15 cellular contexts compared by ENCODE assay signal in genomic region chr9:82382887-82383616, GRCh38.
"Had no signal": no experiment of that assay in that cellular context is flagged by ENCODE, and none has a peak within 500 bp of the region (broad histone marks: within the 10 kb centered on the region; RNA-seq: fewer than 3 reads in every experiment).

No MANE protein-coding gene starts in this region.

- H3K36me3 Mint-ChIP-seq: activated CD8-positive, alpha-beta memory T cell treated with anti-CD3 and anti-CD28 coated beads, Interleukin-2, amount 10 ng/mL, durations not matched to agents 7 days and 5 days; activated naive CD4-positive, alpha-beta T cell treated with anti-CD3 and anti-CD28 coated beads, Interleukin-2, amount 50 U/mL, for 72 hours had no signal

- H3K4me3 ChIP-seq: dorsolateral prefrontal cortex, gastrocnemius medialis, prostate gland, right lobe of liver, tibial nerve had no signal

- H3K4me3 Mint-ChIP-seq: activated CD8-positive, alpha-beta memory T cell treated with anti-CD3 and anti-CD28 coated beads, Interleukin-2, amount 10 ng/mL, durations not matched to agents 7 days and 5 days; activated T-cell treated with anti-CD3 and anti-CD28 coated beads, Interleukin-2, amount 50 U/mL, for 24 hours; natural killer cell treated with Interleukin-12 subunit alpha and Interleukin-12 subunit beta and Interleukin-15 and Interleukin-18, amount 100 ng/mL, for 72 hours; stimulated activated naive B cell treated with anti-CD40 and anti-IgM and Interleukin-4, amounts not matched to agents 10 μg/mL and 1 μg/mL and 100 μg/mL, for 72 hours had no signal

- H3K36me3 ChIP-seq: gastrocnemius medialis, prostate gland, right lobe of liver, tibial nerve had no signal

- H3K27ac Mint-ChIP-seq: activated CD8-positive, alpha-beta memory T cell treated with anti-CD3 and anti-CD28 coated beads, Interleukin-2, amount 10 ng/mL, durations not matched to agents 7 days and 5 days; activated naive CD4-positive, alpha-beta T cell treated with anti-CD3 and anti-CD28 coated beads, Interleukin-2, amount 50 U/mL, for 72 hours; activated T-cell treated with anti-CD3 and anti-CD28 coated beads, Interleukin-2, amount 50 U/mL, for 24 hours; natural killer cell treated with Interleukin-12 subunit alpha and Interleukin-12 subunit beta and Interleukin-15 and Interleukin-18, amount 100 ng/mL, for 72 hours; stimulated activated naive B cell treated with anti-CD40 and anti-IgM and Interleukin-4, amounts not matched to agents 10 μg/mL and 1 μg/mL and 100 μg/mL, for 72 hours had no signal

- H3K4me1 Mint-ChIP-seq: activated CD8-positive, alpha-beta memory T cell treated with anti-CD3 and anti-CD28 coated beads, Interleukin-2, amount 10 ng/mL, durations not matched to agents 7 days and 5 days had no signal

- H3K27me3 Mint-ChIP-seq: activated CD8-positive, alpha-beta memory T cell treated with anti-CD3 and anti-CD28 coated beads, Interleukin-2, amount 10 ng/mL, durations not matched to agents 7 days and 5 days; activated T-cell treated with anti-CD3 and anti-CD28 coated beads, Interleukin-2, amount 50 U/mL, for 24 hours; natural killer cell treated with Interleukin-12 subunit alpha and Interleukin-12 subunit beta and Interleukin-15 and Interleukin-18, amount 100 ng/mL, for 72 hours had no signal

- H3K9me3 ChIP-seq: gastrocnemius medialis, prostate gland, right lobe of liver had no signal

- ATAC-seq: activated CD4-positive, CD25-positive, alpha-beta regulatory T cell treated with anti-CD3 and anti-CD28 coated beads, Interleukin-2, amount 50 U/mL, for 24 hours; activated CD8-positive, alpha-beta memory T cell treated with anti-CD3 and anti-CD28 coated beads, Interleukin-2, amount 10 ng/mL, durations not matched to agents 7 days and 5 days; activated naive CD4-positive, alpha-beta T cell treated with anti-CD3 and anti-CD28 coated beads, Interleukin-2, amount 50 U/mL, for 72 hours; gastrocnemius medialis; natural killer cell treated with Interleukin-12 subunit alpha and Interleukin-12 subunit beta and Interleukin-15 and Interleukin-18, amount 100 ng/mL, for 72 hours; right lobe of liver; stimulated activated naive B cell treated with anti-CD40 and anti-IgM and Interleukin-4, amounts not matched to agents 10 μg/mL and 1 μg/mL and 100 μg/mL, for 72 hours had no signal

- H3K27ac ChIP-seq: dorsolateral prefrontal cortex, gastrocnemius medialis, prostate gland, right lobe of liver, tibial nerve had no signal

- H3K27me3 ChIP-seq: dorsolateral prefrontal cortex, gastrocnemius medialis, right lobe of liver, tibial nerve had no signal

- H3K4me1 ChIP-seq: gastrocnemius medialis, prostate gland, right lobe of liver, tibial nerve had no signal

- DNase-seq: activated CD4-positive, alpha-beta T cell treated with anti-CD3 and anti-CD28 coated beads, Interleukin-2, amount 50 U/mL, for 4 hours; activated CD8-positive, alpha-beta memory T cell treated with anti-CD3 and anti-CD28 coated beads, Interleukin-2, amount 10 ng/mL, durations not matched to agents 7 days and 5 days; activated effector memory CD4-positive, alpha-beta T cell treated with Interleukin-2 at 50 U/mL for 16 hours; activated T-cell treated with anti-CD3 and anti-CD28 coated beads, Interleukin-2, amount 50 U/mL, for 24 hours; amniotic stem cell; dorsolateral prefrontal cortex; gastrocnemius medialis; right lobe of liver; stimulated activated CD4-positive, alpha-beta T cell treated with anti-CD3 and anti-CD28 coated beads, Interleukin-1b, Interleukin-23, amount 100 ng/mL, for 48 hours; stimulated activated naive B cell treated with anti-CD40 and anti-IgM and Interleukin-4, amounts not matched to agents 10 μg/mL and 1 μg/mL and 100 μg/mL, for 72 hours had no signal
